30 cellular contexts compared by ENCODE assay signal in the genomic region with DNA sequence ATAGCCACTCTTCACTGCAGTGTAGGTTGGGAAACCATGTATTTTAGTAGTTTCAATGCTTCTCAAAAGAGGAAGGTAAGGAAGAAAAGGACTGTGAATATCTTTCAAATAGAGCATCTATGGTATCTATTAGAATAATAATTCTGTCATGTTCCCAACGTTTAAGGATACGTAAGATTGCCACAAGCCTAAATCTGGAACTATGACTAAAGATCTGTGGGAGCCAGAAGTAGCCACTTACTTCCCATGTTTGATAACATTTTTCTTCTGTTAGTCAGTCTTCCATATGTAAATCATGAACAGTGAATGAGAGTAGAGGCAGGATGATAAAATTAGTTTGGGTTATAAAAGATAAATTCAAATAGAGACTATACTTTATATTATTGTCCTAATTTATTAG. TPM values are rescaled to one million over a fixed set of nuclear protein-coding genes. Genes with fewer than 3 reads are reported as not detected.
DNase-seq lines count a peak whose midpoint lies in the region; ATAC-seq and TF ChIP-seq lines count a peak whose summit lies in the region.
"Had no signal": no experiment of that assay in that cellular context is flagged by ENCODE, and none has a peak within 500 bp of the region (broad histone marks: within the 10 kb centered on the region; RNA-seq: fewer than 3 reads in every experiment).

No MANE protein-coding gene starts in this region.

- no peaks in the 10 kb centered on the region for H3K9me2 ChIP-seq in GM23248 (ENCODE audit: insufficient read depth)

- H3K4me1 ChIP-seq in GM23248 (ENCODE audit: insufficient read depth) (no peaks in the 10 kb centered on the region), SJSA1 (replicated peaks) (peaks cover 26% of the 10 kb centered on the region)
- H3K4me1 ChIP-seq: adrenal gland, BE2C, Caco-2, psoas muscle, vagina had no signal

- H3K79me2 ChIP-seq in GM23248 (ENCODE audit: insufficient read depth) = no peaks in the 10 kb centered on the region

- in situ Hi-C loops in GM23248 (cut with MboI) = no loop called here

- H2AFZ ChIP-seq in GM23248 = no peak overlapping the region

- no peak for TF ChIP-seq CTCF in fibroblast of mammary gland (conservative IDR thresholded peaks at IDR 0.05; ENCODE audit: control insufficient read depth, insufficient read depth, low read depth, low read length)

- no peaks in the 10 kb centered on the region for H4K20me1 ChIP-seq in GM23248 (ENCODE audit: insufficient read depth)

- H3K4me2 ChIP-seq in GM23248 (ENCODE audit: unreplicated experiment) = no peak overlapping the region

- H3K9me3 ChIP-seq in GM23248 (ENCODE audit: low read depth) (no peaks in the 10 kb centered on the region), SJSA1 (replicated peaks) (peaks cover under 1% of the 10 kb centered on the region; the same call in 1 of the 2 replicates)
- H3K9me3 ChIP-seq: adrenal gland, BE2C, psoas muscle, thoracic aorta, vagina had no signal

- H3K27me3 ChIP-seq in GM23248 (replicated peaks; ENCODE audit: insufficient read depth) (no peaks in the 10 kb centered on the region), SJSA1 (replicated peaks) (no peaks in the 10 kb centered on the region)
- H3K27me3 ChIP-seq: adrenal gland, BE2C, vagina had no signal

- no peaks in the 10 kb centered on the region for H3F3A ChIP-seq in GM23248 (ENCODE audit: insufficient read depth)

- no peaks in the 10 kb centered on the region for H3K27me3 Mint-ChIP-seq in activated T-cell treated with anti-CD3 and anti-CD28 coated beads, Interleukin-2, amount 50 U/mL, for 4 hours (ENCODE audit: low read depth)
- H3K27me3 Mint-ChIP-seq: stimulated activated naive B cell treated with anti-CD40 and anti-IgM and Interleukin-4, amounts not matched to agents 10 μg/mL and 1 μg/mL and 100 μg/mL, for 72 hours had no signal

- no peak overlapping the region for H3K9ac ChIP-seq in GM23248

- H3K4me3 ChIP-seq in GM23248 (no peak overlapping the region), SJSA1 (no peak overlapping the region), fibroblast of mammary gland (ENCODE audit: control insufficient read depth, low read depth, low read length) (no peak overlapping the region)
- H3K4me3 ChIP-seq: adrenal gland, psoas muscle, skin epidermis, thoracic aorta, vagina had no signal

- H3K9me3 Mint-ChIP-seq in activated T-cell treated with anti-CD3 and anti-CD28 coated beads, Interleukin-2, amount 50 U/mL, for 4 hours = peaks cover 3% of the 10 kb centered on the region

- H3K4me3 Mint-ChIP-seq in activated T-cell treated with anti-CD3 and anti-CD28 coated beads, Interleukin-2, amount 50 U/mL, for 4 hours = no peak overlapping the region
- H3K4me3 Mint-ChIP-seq: stimulated activated naive B cell treated with anti-CD40 and anti-IgM and Interleukin-4, amounts not matched to agents 10 μg/mL and 1 μg/mL and 100 μg/mL, for 72 hours had no signal

- H3K36me3 Mint-ChIP-seq in activated T-cell treated with anti-CD3 and anti-CD28 coated beads, Interleukin-2, amount 50 U/mL, for 4 hours (ENCODE audit: insufficient read depth) = no peaks in the 10 kb centered on the region
- H3K36me3 Mint-ChIP-seq: stimulated activated naive B cell treated with anti-CD40 and anti-IgM and Interleukin-4, amounts not matched to agents 10 μg/mL and 1 μg/mL and 100 μg/mL, for 72 hours had no signal

- H3K4me1 Mint-ChIP-seq in activated T-cell treated with anti-CD3 and anti-CD28 coated beads, Interleukin-2, amount 50 U/mL, for 4 hours (ENCODE audit: low read depth) = no peaks in the 10 kb centered on the region
- H3K4me1 Mint-ChIP-seq: stimulated activated naive B cell treated with anti-CD40 and anti-IgM and Interleukin-4, amounts not matched to agents 10 μg/mL and 1 μg/mL and 100 μg/mL, for 72 hours had no signal

- H3K27ac ChIP-seq in GM23248 (no peak overlapping the region), SJSA1 (peak overlapping the region; percentile 51)
- H3K27ac ChIP-seq: adrenal gland, psoas muscle, RWPE1, skin epidermis, thoracic aorta, vagina had no signal

- DNase-seq in GM23248 (peak; percentile 36), SJSA1 (ENCODE audit: low read depth in 1 of 2, low spot score in 2 of 2) (peak in 1 of 2 experiments; percentile 27), fibroblast of mammary gland (ENCODE audit: low read depth) (peak; percentile 82)
- DNase-seq in activated T-cell treated with anti-CD3 and anti-CD28 coated beads, Interleukin-2, amount 50 U/mL, for 4 hours = no peak
- DNase-seq: activated CD4-positive, alpha-beta T cell treated with anti-CD3 and anti-CD28 coated beads, Interleukin-2, amount 50 U/mL, for 48 hours; activated CD4-positive, CD25-positive, alpha-beta regulatory T cell; activated gamma-delta T cell; adrenal gland; BE2C; Caco-2; caudate nucleus; dermis blood vessel endothelial cell; DND-41; GOT3; KG1; mammary epithelial cell; NCI-H146; NCI-H524; psoas muscle; stimulated activated naive B cell treated with anti-CD40 and anti-IgM and Interleukin-4, amounts not matched to agents 10 μg/mL and 1 μg/mL and 100 μg/mL, for 72 hours; T1000 had no signal

- 29 to 43% methylated on average over 2 of the region's 2 CpGs for WGBS in GM23248 (ENCODE audit: low coverage in 1 of 2, low lambda C conversion rate in 2 of 2, missing lambda C conversion rate in 2 of 2), 2 experiments

- ATAC-seq in HG03196 (IDR thresholded peaks at IDR 0.05; ENCODE audit: unreplicated experiment) (no peak), HG02981 (IDR thresholded peaks at IDR 0.05; ENCODE audit: unreplicated experiment) (no peak), GM18867 (IDR thresholded peaks at IDR 0.05; ENCODE audit: unreplicated experiment) (no peak)
- no peak for ATAC-seq in activated T-cell treated with anti-CD3 and anti-CD28 coated beads, Interleukin-2, amount 50 U/mL, for 4 hours
- ATAC-seq: psoas muscle; stimulated activated naive B cell treated with anti-CD40 and anti-IgM and Interleukin-4, amounts not matched to agents 10 μg/mL and 1 μg/mL and 100 μg/mL, for 72 hours had no signal

- H3K36me3 ChIP-seq in GM23248 (ENCODE audit: low read depth) = no peaks in the 10 kb centered on the region
- no peaks in the 10 kb centered on the region for H3K36me3 ChIP-seq in SJSA1
- H3K36me3 ChIP-seq: adrenal gland, BE2C, thoracic aorta, vagina had no signal

RNA-seq across cellular contexts. Expression of gene MROH2B, which starts 16.3 kb away (rescaled TPM):
- not detected in 2 replicates for total RNA-seq in GM23248 (2014; rRNA removed; shearing (Covaris generic))
- polyA plus RNA-seq in GM23248 (2016; fragmentation: Nextera tagmentation; extraction: Ambion mirVana) = not detected in 2 replicates
- not detected in 2 replicates for total RNA-seq in SJSA1 (2014; rRNA removed; shearing (Covaris generic))
- total RNA-seq in activated T-cell treated with anti-CD3 and anti-CD28 coated beads, Interleukin-2, amount 50 U/mL, for 4 hours = not detected
- total RNA-seq: Caco-2, dermis blood vessel endothelial cell, frontal cortex, mammary epithelial cell, psoas muscle, thoracic aorta, vagina had no signal
- polyA plus RNA-seq: keratinocyte, mammary epithelial cell, psoas muscle had no signal
